11 cellular contexts compared by ENCODE assay signal in the genomic region with DNA sequence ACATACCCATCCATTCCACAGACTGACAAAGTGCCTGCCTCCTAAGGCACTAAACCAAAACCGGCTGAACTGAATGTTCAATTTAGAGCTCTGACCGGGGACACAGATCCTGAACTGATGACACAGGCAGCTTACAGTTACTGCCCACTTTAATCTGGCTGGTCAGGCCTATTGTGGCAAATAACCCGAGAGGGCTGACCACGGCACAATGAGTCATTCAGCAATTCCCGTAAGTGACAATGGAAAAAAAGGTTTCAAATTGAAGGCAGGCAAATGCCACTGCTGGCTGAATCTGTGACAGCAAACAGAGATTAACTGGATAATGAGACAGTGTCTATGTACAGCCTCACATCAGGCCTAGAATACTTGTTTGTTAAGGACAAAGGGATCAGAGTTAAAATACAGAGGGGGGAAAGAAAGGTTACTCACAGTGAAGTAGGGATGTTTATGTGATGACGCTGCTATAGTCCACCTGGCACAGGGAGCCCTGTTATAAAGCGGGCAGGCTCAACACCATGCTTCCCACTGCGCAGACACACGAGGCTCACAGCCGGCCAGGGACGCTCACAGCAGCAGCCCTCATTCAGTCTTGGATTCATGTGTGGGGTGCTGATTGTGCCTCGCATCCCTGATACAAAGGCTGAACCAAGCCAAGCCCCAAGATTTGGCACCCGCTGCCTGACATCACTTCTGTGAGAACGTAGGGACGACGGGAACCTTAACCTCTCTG. TPM values are rescaled to one million over a fixed set of nuclear protein-coding genes. Genes with fewer than 3 reads are reported as not detected.
DNase-seq lines count a peak whose midpoint lies in the region; ATAC-seq and TF ChIP-seq lines count a peak whose summit lies in the region.
"Had no signal": no experiment of that assay in that cellular context is flagged by ENCODE, and none has a peak within 500 bp of the region (broad histone marks: within the 10 kb centered on the region; RNA-seq: fewer than 3 reads in every experiment).

No MANE protein-coding gene starts in this region.

- H3K27ac ChIP-seq in angular gyrus (ENCODE audit: low read depth, low read length) (peak overlapping the region; percentile 17), A673 (ENCODE audit: low read depth, low read length, poor library complexity, severe bottlenecking) (no peak overlapping the region)

- TF ChIP-seq CTCF in A673 (conservative IDR thresholded peaks at IDR 0.05; ENCODE audit: low read depth, low read length), result no peak

- no peaks in the 10 kb centered on the region for H3K36me3 ChIP-seq in A673 (ENCODE audit: insufficient read depth, low read length, poor library complexity, severe bottlenecking)

- no peak overlapping the region for H3K4me3 ChIP-seq in A673 (ENCODE audit: low read depth, low read length, poor library complexity, severe bottlenecking)

- H3K4me1 Mint-ChIP-seq in stimulated activated naive CD8-positive, alpha-beta T cell treated with anti-CD3 and anti-CD28 coated beads, Interleukin-15, Interleukin-2, amounts not matched to agents 100 ng/mL and 50 ng/mL, for 24 hours (ENCODE audit: low read depth), result peaks cover 6% of the 10 kb centered on the region
- H3K4me1 Mint-ChIP-seq: CD8-positive, alpha-beta memory T cell had no signal

- no peak for ATAC-seq in stimulated activated naive CD8-positive, alpha-beta T cell treated with anti-CD3 and anti-CD28 coated beads, Interleukin-15, Interleukin-2, amounts not matched to agents 100 U/mL and 50 U/mL, for 24 hours
- no peak for ATAC-seq in GM19397 (IDR thresholded peaks at IDR 0.05; ENCODE audit: unreplicated experiment)

- peak overlapping the region; percentile 45 for H3K27ac Mint-ChIP-seq in stimulated activated naive CD8-positive, alpha-beta T cell treated with anti-CD3 and anti-CD28 coated beads, Interleukin-15, Interleukin-2, amounts not matched to agents 100 ng/mL and 50 ng/mL, for 24 hours

- H3K9me3 Mint-ChIP-seq in stimulated activated naive CD8-positive, alpha-beta T cell treated with anti-CD3 and anti-CD28 coated beads, Interleukin-15, Interleukin-2, amounts not matched to agents 100 ng/mL and 50 ng/mL, for 24 hours, result no peaks in the 10 kb centered on the region
- H3K9me3 Mint-ChIP-seq: CD8-positive, alpha-beta memory T cell had no signal

- no TSS peak for BruUV-seq in A673 (replicated peaks; lab: Mats Ljungman, UMichigan)

- no peaks in the 10 kb centered on the region for H3K4me1 ChIP-seq in A673 (ENCODE audit: insufficient read depth, low read length, poor library complexity, severe bottlenecking)

- POLR2A ChIA-PET in A673 (lab: Charles Lee; ENCODE audit: low non-redundant PET), result no interaction called here

- intact Hi-C loops in A673 (cut with micrococcal nuclease; ENCODE audit: unreplicated experiment), result no loop called here

- no peak overlapping the region for H3K4me3 Mint-ChIP-seq in stimulated activated naive CD8-positive, alpha-beta T cell treated with anti-CD3 and anti-CD28 coated beads, Interleukin-15, Interleukin-2, amounts not matched to agents 100 ng/mL and 50 ng/mL, for 24 hours
- H3K4me3 Mint-ChIP-seq: CD8-positive, alpha-beta memory T cell had no signal

- CTCF ChIA-PET in A673 (lab: Charles Lee), result no interaction called here

- peaks cover 11% of the 10 kb centered on the region for H3K36me3 Mint-ChIP-seq in stimulated activated naive CD8-positive, alpha-beta T cell treated with anti-CD3 and anti-CD28 coated beads, Interleukin-15, Interleukin-2, amounts not matched to agents 100 ng/mL and 50 ng/mL, for 24 hours (ENCODE audit: low read depth)

- H3K9me3 ChIP-seq in A673 (ENCODE audit: low read depth, low read length, poor library complexity, severe bottlenecking), result no peaks in the 10 kb centered on the region

- no peaks in the 10 kb centered on the region for H3K27me3 ChIP-seq in A673 (replicated peaks; ENCODE audit: insufficient read depth, low read depth, low read length, poor library complexity)

- no peaks in the 10 kb centered on the region for H3K27me3 Mint-ChIP-seq in stimulated activated naive CD8-positive, alpha-beta T cell treated with anti-CD3 and anti-CD28 coated beads, Interleukin-15, Interleukin-2, amounts not matched to agents 100 ng/mL and 50 ng/mL, for 24 hours
- H3K27me3 Mint-ChIP-seq: CD8-positive, alpha-beta memory T cell had no signal

- DNase-seq in stimulated activated naive CD8-positive, alpha-beta T cell treated with anti-CD3 and anti-CD28 coated beads, Interleukin-15, Interleukin-2, amounts not matched to agents 100 U/mL and 50 U/mL, for 24 hours, result no peak
- peak; percentile 82 for DNase-seq in kidney tubule cell (ENCODE audit: low spot score)
- no peak for DNase-seq in A673 (ENCODE audit: low spot score)
- DNase-seq in NCI-H446 treated with DMSO at 0.1 percent for 48 hours (lab: John Stamatoyannopoulos, UW), result no peak
- no peak for DNase-seq in stimulated activated CD4-positive, alpha-beta T cell treated with anti-CD3 and anti-CD28 coated beads, Interleukin-4, amount 100 ng/mL, for 4 hours
- DNase-seq: CD8-positive, alpha-beta memory T cell; NCI-H2029; stimulated activated CD4-positive, alpha-beta T cell treated with anti-CD3 and anti-CD28 coated beads, Interleukin-2, amount 100 ng/mL, for 48 hours had no signal

RNA-seq across cellular contexts. Expression of a gene that starts 54.4 kb away (rescaled TPM):
- 15.7 and 17.9 TPM in 2 replicates for total RNA-seq in A673 (2021)

RNA-seq across cellular contexts. Expression of a gene that starts 54.5 kb away (rescaled TPM):
- total RNA-seq in A673 (2021), result 20.4 and 22.7 TPM in 2 replicates
